ENCODE assay signal across 7 cellular contexts in the genomic region with DNA sequence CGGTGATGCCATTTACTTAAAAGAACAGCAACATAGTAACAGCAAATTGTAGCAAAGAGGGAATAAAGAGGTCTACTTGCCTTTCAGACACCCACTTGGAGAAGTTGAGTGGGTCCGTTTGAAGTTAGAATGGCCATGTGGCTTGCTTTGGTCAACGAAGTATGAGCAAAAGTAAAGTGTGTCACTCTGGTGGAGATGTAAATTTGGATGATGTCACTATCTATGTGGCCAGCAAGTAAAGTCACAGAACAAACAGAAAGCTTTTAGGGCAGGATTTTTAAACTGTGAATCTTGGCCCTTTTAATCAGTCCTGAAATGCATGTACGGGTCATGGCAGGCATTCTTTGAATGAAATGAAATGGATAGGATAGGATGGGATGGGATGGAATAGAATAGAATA.
"Had no signal": no experiment of that assay in that cellular context is flagged by ENCODE, and none has a peak within 500 bp of the region (broad histone marks: within the 10 kb centered on the region; RNA-seq: fewer than 3 reads in every experiment).

No MANE protein-coding gene starts in this region.

- H3K4me2 ChIP-seq: KMS-11 had no signal

- H3K4me3 ChIP-seq: K562 had no signal

- FAIRE-seq: HTR-8/SVneo, K562 had no signal

- H3K27ac ChIP-seq: HL-60, KMS-11 had no signal

- H3K9ac ChIP-seq: KMS-11 had no signal

- DNase-seq: IMR-90, KBM-7, KG1 had no signal

- ATAC-seq: K562 had no signal
